In genomic region chr16:3084969-3085670, GRCh38 we compare ENCODE assay signal across 2 cellular contexts.
TF ChIP-seq lines count a peak whose summit lies in the region.

No MANE protein-coding gene starts in this region.

TF ChIP-seq in GM23338, 12 proteins besides CTCF, POLR2A, EP300 and RAD21:
- TF ChIP-seq, protein P1, sequence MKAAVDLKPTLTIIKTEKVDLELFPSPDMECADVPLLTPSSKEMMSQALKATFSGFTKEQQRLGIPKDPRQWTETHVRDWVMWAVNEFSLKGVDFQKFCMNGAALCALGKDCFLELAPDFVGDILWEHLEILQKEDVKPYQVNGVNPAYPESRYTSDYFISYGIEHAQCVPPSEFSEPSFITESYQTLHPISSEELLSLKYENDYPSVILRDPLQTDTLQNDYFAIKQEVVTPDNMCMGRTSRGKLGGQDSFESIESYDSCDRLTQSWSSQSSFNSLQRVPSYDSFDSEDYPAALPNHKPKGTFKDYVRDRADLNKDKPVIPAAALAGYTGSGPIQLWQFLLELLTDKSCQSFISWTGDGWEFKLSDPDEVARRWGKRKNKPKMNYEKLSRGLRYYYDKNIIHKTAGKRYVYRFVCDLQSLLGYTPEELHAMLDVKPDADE (IDR thresholded peaks at IDR 0.05), result no peak
- TF ChIP-seq CREB1 (CRISPR knock-in tag; IDR thresholded peaks at IDR 0.05; ENCODE audit: low read depth), result no peak

TF ChIP-seq in K562, 482 proteins besides CTCF, POLR2A, EP300 and RAD21 (continues in another document):
- no peak for TF ChIP-seq ZFP91 (CRISPR knock-in tag; IDR thresholded peaks at IDR 0.05)
- no peak for TF ChIP-seq DNMT1 (IDR thresholded peaks at IDR 0.05)
- peak; percentile 61 for TF ChIP-seq TAL1 (IDR thresholded peaks at IDR 0.05)
- TF ChIP-seq ARID2 (IDR thresholded peaks at IDR 0.05), result no peak
- TF ChIP-seq ZMIZ1 (IDR thresholded peaks at IDR 0.05; ENCODE audit: low read depth in 2 of 2, low read length in 2 of 2), result no peak
- TF ChIP-seq ZNF23 (CRISPR knock-in tag; IDR thresholded peaks at IDR 0.05), result no peak
- no peak for TF ChIP-seq ZNF280A (IDR thresholded peaks at IDR 0.05; ENCODE audit: low read depth, partially characterized antibody)
- no peak for TF ChIP-seq NCOA2 (IDR thresholded peaks at IDR 0.05; ENCODE audit: partially characterized antibody in 2 of 2)
- no peak for TF ChIP-seq HDAC2 (IDR thresholded peaks at IDR 0.05)
- TF ChIP-seq ZFP36 (IDR thresholded peaks at IDR 0.05; ENCODE audit: low read depth, low read length, partially characterized antibody), result peak; percentile 77
- TF ChIP-seq ARID1B (IDR thresholded peaks at IDR 0.05), result peak; percentile 63
- peak; percentile 63; the same call in 1 of the 2 replicates for TF ChIP-seq TRIM28 (IDR thresholded peaks at IDR 0.05)
- 0 out of 2 replicates have a peak, but pooled peaks have one; percentile 34 for TF ChIP-seq LEF1 (IDR thresholded peaks at IDR 0.05)
- TF ChIP-seq, protein P2, sequence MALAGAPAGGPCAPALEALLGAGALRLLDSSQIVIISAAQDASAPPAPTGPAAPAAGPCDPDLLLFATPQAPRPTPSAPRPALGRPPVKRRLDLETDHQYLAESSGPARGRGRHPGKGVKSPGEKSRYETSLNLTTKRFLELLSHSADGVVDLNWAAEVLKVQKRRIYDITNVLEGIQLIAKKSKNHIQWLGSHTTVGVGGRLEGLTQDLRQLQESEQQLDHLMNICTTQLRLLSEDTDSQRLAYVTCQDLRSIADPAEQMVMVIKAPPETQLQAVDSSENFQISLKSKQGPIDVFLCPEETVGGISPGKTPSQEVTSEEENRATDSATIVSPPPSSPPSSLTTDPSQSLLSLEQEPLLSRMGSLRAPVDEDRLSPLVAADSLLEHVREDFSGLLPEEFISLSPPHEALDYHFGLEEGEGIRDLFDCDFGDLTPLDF (CRISPR knock-in tag; IDR thresholded peaks at IDR 0.05), result no peak
- TF ChIP-seq, protein P3, sequence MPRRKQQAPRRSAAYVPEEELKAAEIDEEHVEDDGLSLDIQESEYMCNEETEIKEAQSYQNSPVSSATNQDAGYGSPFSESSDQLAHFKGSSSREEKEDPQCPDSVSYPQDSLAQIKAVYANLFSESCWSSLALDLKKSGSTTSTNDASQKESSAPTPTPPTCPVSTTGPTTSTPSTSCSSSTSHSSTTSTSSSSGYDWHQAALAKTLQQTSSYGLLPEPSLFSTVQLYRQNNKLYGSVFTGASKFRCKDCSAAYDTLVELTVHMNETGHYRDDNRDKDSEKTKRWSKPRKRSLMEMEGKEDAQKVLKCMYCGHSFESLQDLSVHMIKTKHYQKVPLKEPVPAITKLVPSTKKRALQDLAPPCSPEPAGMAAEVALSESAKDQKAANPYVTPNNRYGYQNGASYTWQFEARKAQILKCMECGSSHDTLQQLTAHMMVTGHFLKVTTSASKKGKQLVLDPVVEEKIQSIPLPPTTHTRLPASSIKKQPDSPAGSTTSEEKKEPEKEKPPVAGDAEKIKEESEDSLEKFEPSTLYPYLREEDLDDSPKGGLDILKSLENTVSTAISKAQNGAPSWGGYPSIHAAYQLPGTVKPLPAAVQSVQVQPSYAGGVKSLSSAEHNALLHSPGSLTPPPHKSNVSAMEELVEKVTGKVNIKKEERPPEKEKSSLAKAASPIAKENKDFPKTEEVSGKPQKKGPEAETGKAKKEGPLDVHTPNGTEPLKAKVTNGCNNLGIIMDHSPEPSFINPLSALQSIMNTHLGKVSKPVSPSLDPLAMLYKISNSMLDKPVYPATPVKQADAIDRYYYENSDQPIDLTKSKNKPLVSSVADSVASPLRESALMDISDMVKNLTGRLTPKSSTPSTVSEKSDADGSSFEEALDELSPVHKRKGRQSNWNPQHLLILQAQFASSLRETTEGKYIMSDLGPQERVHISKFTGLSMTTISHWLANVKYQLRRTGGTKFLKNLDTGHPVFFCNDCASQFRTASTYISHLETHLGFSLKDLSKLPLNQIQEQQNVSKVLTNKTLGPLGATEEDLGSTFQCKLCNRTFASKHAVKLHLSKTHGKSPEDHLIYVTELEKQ (CRISPR knock-in tag; IDR thresholded peaks at IDR 0.05), result no peak
- TF ChIP-seq HEY1 (CRISPR knock-in tag; IDR thresholded peaks at IDR 0.05; ENCODE audit: borderline replicate concordance), result no peak
- peak; percentile 76 for TF ChIP-seq TCF3 (CRISPR knock-in tag; IDR thresholded peaks at IDR 0.05)
- peak; percentile 31; the same call in 1 of the 2 replicates for TF ChIP-seq TEAD4 (IDR thresholded peaks at IDR 0.05; ENCODE audit: low read length)
- no peak for TF ChIP-seq TEAD4 (CRISPR knock-in tag; IDR thresholded peaks at IDR 0.05; ENCODE audit: borderline replicate concordance)
- TF ChIP-seq HNRNPLL (IDR thresholded peaks at IDR 0.05; ENCODE audit: low read depth, low read length, poor library complexity, severe bottlenecking), result no peak
- TF ChIP-seq ZNF431 (CRISPR knock-in tag; IDR thresholded peaks at IDR 0.05), result peak; percentile 99
- TF ChIP-seq ZNF707 (CRISPR knock-in tag; conservative IDR thresholded peaks at IDR 0.05), result no peak
- TF ChIP-seq, protein P4, sequence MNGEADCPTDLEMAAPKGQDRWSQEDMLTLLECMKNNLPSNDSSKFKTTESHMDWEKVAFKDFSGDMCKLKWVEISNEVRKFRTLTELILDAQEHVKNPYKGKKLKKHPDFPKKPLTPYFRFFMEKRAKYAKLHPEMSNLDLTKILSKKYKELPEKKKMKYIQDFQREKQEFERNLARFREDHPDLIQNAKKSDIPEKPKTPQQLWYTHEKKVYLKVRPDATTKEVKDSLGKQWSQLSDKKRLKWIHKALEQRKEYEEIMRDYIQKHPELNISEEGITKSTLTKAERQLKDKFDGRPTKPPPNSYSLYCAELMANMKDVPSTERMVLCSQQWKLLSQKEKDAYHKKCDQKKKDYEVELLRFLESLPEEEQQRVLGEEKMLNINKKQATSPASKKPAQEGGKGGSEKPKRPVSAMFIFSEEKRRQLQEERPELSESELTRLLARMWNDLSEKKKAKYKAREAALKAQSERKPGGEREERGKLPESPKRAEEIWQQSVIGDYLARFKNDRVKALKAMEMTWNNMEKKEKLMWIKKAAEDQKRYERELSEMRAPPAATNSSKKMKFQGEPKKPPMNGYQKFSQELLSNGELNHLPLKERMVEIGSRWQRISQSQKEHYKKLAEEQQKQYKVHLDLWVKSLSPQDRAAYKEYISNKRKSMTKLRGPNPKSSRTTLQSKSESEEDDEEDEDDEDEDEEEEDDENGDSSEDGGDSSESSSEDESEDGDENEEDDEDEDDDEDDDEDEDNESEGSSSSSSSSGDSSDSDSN (IDR thresholded peaks at IDR 0.05; ENCODE audit: borderline replicate concordance in 1 of 2, low read depth in 2 of 2, low read length in 2 of 2), result no peak
- no peak for TF ChIP-seq PCBP1 (IDR thresholded peaks at IDR 0.05; ENCODE audit: low read depth, low read length, poor library complexity, severe bottlenecking)
- TF ChIP-seq, protein P5, sequence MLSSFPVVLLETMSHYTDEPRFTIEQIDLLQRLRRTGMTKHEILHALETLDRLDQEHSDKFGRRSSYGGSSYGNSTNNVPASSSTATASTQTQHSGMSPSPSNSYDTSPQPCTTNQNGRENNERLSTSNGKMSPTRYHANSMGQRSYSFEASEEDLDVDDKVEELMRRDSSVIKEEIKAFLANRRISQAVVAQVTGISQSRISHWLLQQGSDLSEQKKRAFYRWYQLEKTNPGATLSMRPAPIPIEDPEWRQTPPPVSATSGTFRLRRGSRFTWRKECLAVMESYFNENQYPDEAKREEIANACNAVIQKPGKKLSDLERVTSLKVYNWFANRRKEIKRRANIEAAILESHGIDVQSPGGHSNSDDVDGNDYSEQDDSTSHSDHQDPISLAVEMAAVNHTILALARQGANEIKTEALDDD (IDR thresholded peaks at IDR 0.05), result peak; percentile 80
- TF ChIP-seq CBFA2T3 (IDR thresholded peaks at IDR 0.05), result peak; percentile 55
- TF ChIP-seq KLF10 (CRISPR knock-in tag; IDR thresholded peaks at IDR 0.05), result no peak
- no peak for TF ChIP-seq ZFPM2 (CRISPR knock-in tag; IDR thresholded peaks at IDR 0.05)
- no peak for TF ChIP-seq FOXM1 (IDR thresholded peaks at IDR 0.05; ENCODE audit: low read depth)
- no peak for TF ChIP-seq FOXM1 (CRISPR knock-in tag; IDR thresholded peaks at IDR 0.05; ENCODE audit: low read depth)
- TF ChIP-seq, protein P6, sequence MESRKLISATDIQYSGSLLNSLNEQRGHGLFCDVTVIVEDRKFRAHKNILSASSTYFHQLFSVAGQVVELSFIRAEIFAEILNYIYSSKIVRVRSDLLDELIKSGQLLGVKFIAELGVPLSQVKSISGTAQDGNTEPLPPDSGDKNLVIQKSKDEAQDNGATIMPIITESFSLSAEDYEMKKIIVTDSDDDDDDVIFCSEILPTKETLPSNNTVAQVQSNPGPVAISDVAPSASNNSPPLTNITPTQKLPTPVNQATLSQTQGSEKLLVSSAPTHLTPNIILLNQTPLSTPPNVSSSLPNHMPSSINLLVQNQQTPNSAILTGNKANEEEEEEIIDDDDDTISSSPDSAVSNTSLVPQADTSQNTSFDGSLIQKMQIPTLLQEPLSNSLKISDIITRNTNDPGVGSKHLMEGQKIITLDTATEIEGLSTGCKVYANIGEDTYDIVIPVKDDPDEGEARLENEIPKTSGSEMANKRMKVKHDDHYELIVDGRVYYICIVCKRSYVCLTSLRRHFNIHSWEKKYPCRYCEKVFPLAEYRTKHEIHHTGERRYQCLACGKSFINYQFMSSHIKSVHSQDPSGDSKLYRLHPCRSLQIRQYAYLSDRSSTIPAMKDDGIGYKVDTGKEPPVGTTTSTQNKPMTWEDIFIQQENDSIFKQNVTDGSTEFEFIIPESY (CRISPR knock-in tag; IDR thresholded peaks at IDR 0.05), result 0 out of 2 replicates have a peak, but pooled peaks have one; percentile 18
- peak; percentile 47; the same call in 1 of the 2 replicates for TF ChIP-seq GATA2 (CRISPR knock-in tag; IDR thresholded peaks at IDR 0.05)
